ENCODE assay signal across 9 cellular contexts in genomic region chr11:80155412-80156017, GRCh38.
DNase-seq lines count a peak whose midpoint lies in the region; ATAC-seq and TF ChIP-seq lines count a peak whose summit lies in the region.
"Had no signal": no experiment of that assay in that cellular context is flagged by ENCODE, and none has a peak within 500 bp of the region (broad histone marks: within the 10 kb centered on the region; RNA-seq: fewer than 3 reads in every experiment).

No MANE protein-coding gene starts in this region.

- peak in 2 of 3 experiments; percentile 13 to 20 for TF ChIP-seq CTCF in esophagus muscularis mucosa (IDR thresholded peaks at IDR 0.05)
- TF ChIP-seq CTCF in CD8-positive, alpha-beta T cell (IDR thresholded peaks at IDR 0.05): no peak

- H3K27me3 Mint-ChIP-seq in CD8-positive, alpha-beta T cell (ENCODE audit: low read depth): no peaks in the 10 kb centered on the region
- H3K27me3 Mint-ChIP-seq: naive B cell had no signal

- no peaks in the 10 kb centered on the region for H3K36me3 Mint-ChIP-seq in CD8-positive, alpha-beta T cell
- H3K36me3 Mint-ChIP-seq: naive B cell had no signal

- H3K36me3 ChIP-seq in H7 (replicated peaks; ENCODE audit: control insufficient read depth, insufficient read depth, low read length) (no peaks in the 10 kb centered on the region), esophagus muscularis mucosa (no peaks in the 10 kb centered on the region)
- H3K36me3 ChIP-seq in CD8-positive, alpha-beta T cell (ENCODE audit: insufficient read depth, low read length): no peaks in the 10 kb centered on the region

- TF ChIP-seq POLR2A in esophagus muscularis mucosa (IDR thresholded peaks at IDR 0.05; ENCODE audit: low read depth): no peak

- 47% methylated on average over 4 of the region's 4 CpGs for WGBS in esophagus muscularis mucosa

- no peak for TF ChIP-seq EP300 in esophagus muscularis mucosa (IDR thresholded peaks at IDR 0.05)

- CTCF ChIA-PET in CD8-positive, alpha-beta T cell (lab: Charles Lee): no interaction called here

- intact Hi-C loops in esophagus muscularis mucosa (cut with DNase I): no loop called here
- intact Hi-C loops in CD8-positive, alpha-beta T cell (cut with DNase I, micrococcal nuclease): no loop called here

- ATAC-seq in CD8-positive, alpha-beta T cell: no peak
- no peak for ATAC-seq in HG02970 (IDR thresholded peaks at IDR 0.05; ENCODE audit: low FRiP score, unreplicated experiment)

- H3K27ac ChIP-seq in esophagus muscularis mucosa (replicated peaks in 1 of 4): no peak overlapping the region
- H3K27ac ChIP-seq in CD8-positive, alpha-beta T cell (ENCODE audit: low read depth, low read length): no peak overlapping the region

- H3K27ac Mint-ChIP-seq in CD8-positive, alpha-beta T cell: no peak overlapping the region
- H3K27ac Mint-ChIP-seq: naive B cell had no signal

- POLR2A ChIA-PET in CD8-positive, alpha-beta T cell (lab: Charles Lee): no interaction called here

- no peak overlapping the region for H3K4me3 Mint-ChIP-seq in CD8-positive, alpha-beta T cell
- H3K4me3 Mint-ChIP-seq: naive B cell had no signal

- peaks cover 2% of the 10 kb centered on the region for H3K9me3 Mint-ChIP-seq in CD8-positive, alpha-beta T cell

- H3K4me1 Mint-ChIP-seq in CD8-positive, alpha-beta T cell (ENCODE audit: low read depth): no peaks in the 10 kb centered on the region
- H3K4me1 Mint-ChIP-seq: naive B cell had no signal

- H3K4me1 ChIP-seq in esophagus muscularis mucosa: no peaks in the 10 kb centered on the region
- H3K4me1 ChIP-seq in CD8-positive, alpha-beta T cell (ENCODE audit: insufficient read depth, low read length): no peaks in the 10 kb centered on the region

- no peaks in the 10 kb centered on the region for H3K9me3 ChIP-seq in esophagus muscularis mucosa
- no peaks in the 10 kb centered on the region for H3K9me3 ChIP-seq in CD8-positive, alpha-beta T cell (ENCODE audit: low read length)

- H3K4me3 ChIP-seq in H7 (ENCODE audit: insufficient read depth, low read depth, low read length) (no peak overlapping the region), esophagus muscularis mucosa (no peak overlapping the region)
- H3K4me3 ChIP-seq in CD8-positive, alpha-beta T cell (ENCODE audit: low read depth, low read length): no peak overlapping the region

- DNase-seq in ELR (ENCODE audit: low read depth) (peak; percentile 57), H7 (peak; percentile 22), NCI-H526 treated with DMSO at 0.1 percent for 48 hours (lab: John Stamatoyannopoulos, UW) (peak; percentile 90), esophagus muscularis mucosa (ENCODE audit: extremely low spot score) (no peak), superior temporal gyrus (ENCODE audit: extremely low spot score) (peak; percentile 36), cerebellar nuclear complex (lab: John Stamatoyannopoulos, UW) (no peak)
- DNase-seq in CD8-positive, alpha-beta T cell: no peak
- DNase-seq: naive B cell had no signal

- H3K27me3 ChIP-seq in H7 (ENCODE audit: control insufficient read depth, insufficient read depth, low read length): no peaks in the 10 kb centered on the region; the same call in 1 of the 2 replicates
- no peaks in the 10 kb centered on the region for H3K27me3 ChIP-seq in esophagus muscularis mucosa
- H3K27me3 ChIP-seq in CD8-positive, alpha-beta T cell (ENCODE audit: insufficient read depth, low read length): no peaks in the 10 kb centered on the region

Comparison
In these comparisons a context has a peak if more than half of its experiments do, and no peak if none do; other contexts are left out.
1. DNase-seq: peak in ELR (single experiment), H7 (single experiment), NCI-H526 treated with DMSO at 0.1 percent for 48 hours (single experiment) and superior temporal gyrus (single experiment); none in esophagus muscularis mucosa (single experiment), CD8-positive, alpha-beta T cell (0 of 7) and cerebellar nuclear complex (0 of 2).